ENCODE assay signal across 11 cellular contexts in genomic region chr12:64157110-64157509, GRCh38.
"Had no signal": no experiment of that assay in that cellular context is flagged by ENCODE, and none has a peak within 500 bp of the region (broad histone marks: within the 10 kb centered on the region; RNA-seq: fewer than 3 reads in every experiment).

No MANE protein-coding gene starts in this region.

- H3K4me1 ChIP-seq: HAP-1 had no signal

- DNase-seq: GOT3, H7, H9, HCEC 1CT, HFFc6 had no signal

- H3K9ac ChIP-seq: GM23248 had no signal

- H2AFZ ChIP-seq: GM23248, GM23338 had no signal

- H3K4me2 ChIP-seq: GM23338 had no signal

- H3K27ac ChIP-seq: GM23248 had no signal

- H3K4me1 Mint-ChIP-seq: GM23338, H9 had no signal

- H3K36me3 ChIP-seq: HAP-1 had no signal

- ATAC-seq: GM23338, HCT116 had no signal

- H3K4me3 Mint-ChIP-seq: GM23338, H9, HFFc6 had no signal

- H3K27ac Mint-ChIP-seq: GM23338, H9, HFFc6 had no signal

- FAIRE-seq: H1, H54 had no signal

- H3K4me3 ChIP-seq: GM23248, GM23338, HAP-1 had no signal

- H3K9me3 Mint-ChIP-seq: GM23338, H9 had no signal

- H3K9me3 ChIP-seq: HAP-1 had no signal
